16 cellular contexts compared by ENCODE assay signal in genomic region chr9:86535406-86535915, GRCh38.
A peak's percentile ranks its signal among the peaks of the same experiment; 100 is the strongest.
DNase-seq lines count a peak whose midpoint lies in the region; ATAC-seq and TF ChIP-seq lines count a peak whose summit lies in the region.
"Had no signal": no experiment of that assay in that cellular context is flagged by ENCODE, and none has a peak within 500 bp of the region (broad histone marks: within the 10 kb centered on the region; RNA-seq: fewer than 3 reads in every experiment).

No MANE protein-coding gene starts in this region.

- H3K9me3 Mint-ChIP-seq in MCF 10A (ENCODE audit: unreplicated experiment) = peaks cover 15% of the 10 kb centered on the region
- H3K9me3 Mint-ChIP-seq in osteocyte (ENCODE audit: unreplicated experiment) = no peaks in the 10 kb centered on the region

- H3K9ac ChIP-seq in SK-N-MC (ENCODE audit: insufficient read length) = peak overlapping the region; percentile 86
- H3K9ac ChIP-seq: BLaER1 had no signal

- CTCF ChIA-PET in MCF 10A (lab: Yijun Ruan, JAX) = no interaction called here

- H3K36me3 Mint-ChIP-seq in MCF 10A (ENCODE audit: insufficient read depth, unreplicated experiment) = no peaks in the 10 kb centered on the region
- no peaks in the 10 kb centered on the region for H3K36me3 Mint-ChIP-seq in osteocyte (ENCODE audit: unreplicated experiment)
- H3K36me3 Mint-ChIP-seq: CD14-positive monocyte; CD4-positive, alpha-beta memory T cell had no signal

- BruUV-seq in MCF 10A (replicated peaks; lab: Mats Ljungman, UMichigan) = no TSS peak

- ATAC-seq in upper lobe of right lung = no peak
- ATAC-seq: A549 had no signal

- H3K4me1 ChIP-seq in breast epithelium (no peaks in the 10 kb centered on the region), upper lobe of right lung (no peaks in the 10 kb centered on the region)
- H3K4me1 ChIP-seq: A549, BLaER1 had no signal

- H3K27me3 ChIP-seq in breast epithelium = no peaks in the 10 kb centered on the region
- no peaks in the 10 kb centered on the region for H3K27me3 ChIP-seq in upper lobe of right lung
- H3K27me3 ChIP-seq: BLaER1 had no signal

- H3K27ac Mint-ChIP-seq in MCF 10A (ENCODE audit: low read depth, unreplicated experiment) (no peak overlapping the region), osteocyte (ENCODE audit: unreplicated experiment) (peak overlapping the region; percentile 75)
- H3K27ac Mint-ChIP-seq: CD14-positive monocyte; CD4-positive, alpha-beta memory T cell; H9 had no signal

- H3K27me3 Mint-ChIP-seq in MCF 10A (ENCODE audit: insufficient read depth, unreplicated experiment) (no peaks in the 10 kb centered on the region), osteocyte (ENCODE audit: unreplicated experiment) (no peaks in the 10 kb centered on the region)

- H3K4me3 ChIP-seq in breast epithelium (no peak overlapping the region), SK-N-MC (peak overlapping the region; percentile 60), upper lobe of right lung (no peak overlapping the region)
- H3K4me3 ChIP-seq: A549, BLaER1 had no signal

- no peak for TF ChIP-seq POLR2A in breast epithelium (IDR thresholded peaks at IDR 0.05)

- H3K9me3 ChIP-seq in breast epithelium = no peaks in the 10 kb centered on the region
- peaks cover 18% of the 10 kb centered on the region; the same call in 1 of the 2 replicates for H3K9me3 ChIP-seq in SK-N-MC (ENCODE audit: low read depth, low read length)
- no peaks in the 10 kb centered on the region for H3K9me3 ChIP-seq in upper lobe of right lung
- H3K9me3 ChIP-seq: A549 had no signal

- no peaks in the 10 kb centered on the region for H3K36me3 ChIP-seq in breast epithelium
- H3K36me3 ChIP-seq in SK-N-MC (ENCODE audit: insufficient read depth, low read length) = peaks cover 25% of the 10 kb centered on the region
- H3K36me3 ChIP-seq in upper lobe of right lung = no peaks in the 10 kb centered on the region
- H3K36me3 ChIP-seq: BLaER1 had no signal

- intact Hi-C loops in breast epithelium (cut with DNase I; ENCODE audit: low total_unique reads) (no loop called here), MCF 10A (cut with micrococcal nuclease) (no loop called here), upper lobe of right lung (cut with DNase I) (no loop called here)

- POLR2A ChIA-PET in MCF 10A (lab: Yijun Ruan, JAX) = no interaction called here

- H3K4me1 Mint-ChIP-seq in MCF 10A (ENCODE audit: insufficient read depth, unreplicated experiment) (no peaks in the 10 kb centered on the region), osteocyte (ENCODE audit: unreplicated experiment) (peaks cover 37% of the 10 kb centered on the region)
- H3K4me1 Mint-ChIP-seq: CD14-positive monocyte; CD4-positive, alpha-beta memory T cell had no signal

- no peak for DNase-seq in breast epithelium (ENCODE audit: low spot score in 2 of 2)
- no peak for DNase-seq in MCF 10A (ENCODE audit: unreplicated experiment)
- DNase-seq in SK-N-MC (ENCODE audit: low read depth, low spot score) = peak; percentile 99
- DNase-seq in osteocyte (ENCODE audit: extremely low spot score, unreplicated experiment) = no peak
- DNase-seq in dermis blood vessel endothelial cell = no peak
- DNase-seq in upper lobe of right lung = no peak
- no peak for DNase-seq in hypothalamus (lab: John Stamatoyannopoulos, UW)
- DNase-seq: CD4-positive, alpha-beta memory T cell; DMS153; DMS79; GF-D8; H9 had no signal

- H3K4me3 Mint-ChIP-seq in MCF 10A (ENCODE audit: unreplicated experiment) = no peak overlapping the region
- H3K4me3 Mint-ChIP-seq in osteocyte (ENCODE audit: unreplicated experiment) = no peak overlapping the region
- H3K4me3 Mint-ChIP-seq: CD14-positive monocyte; CD4-positive, alpha-beta memory T cell; H9 had no signal

- TF ChIP-seq CTCF in breast epithelium (IDR thresholded peaks at IDR 0.05) (no peak), MCF 10A (IDR thresholded peaks at IDR 0.05; ENCODE audit: unreplicated experiment) (no peak), osteocyte (IDR thresholded peaks at IDR 0.05) (no peak), upper lobe of right lung (IDR thresholded peaks at IDR 0.05) (no peak)

- H3K27ac ChIP-seq in breast epithelium = peak overlapping the region; percentile 63 to 72
- H3K27ac ChIP-seq in SK-N-MC = peak overlapping the region; percentile 100
- no peak overlapping the region for H3K27ac ChIP-seq in upper lobe of right lung
- H3K27ac ChIP-seq: 22Rv1, A549, BLaER1 had no signal
